ENCODE assay signal across 16 cellular contexts in genomic region chr10:72177454-72177853, GRCh38. TPM values are rescaled to one million over a fixed set of nuclear protein-coding genes. Genes with fewer than 3 reads are reported as not detected.
DNase-seq lines count a peak whose midpoint lies in the region; ATAC-seq and TF ChIP-seq lines count a peak whose summit lies in the region.
"Had no signal": no experiment of that assay in that cellular context is flagged by ENCODE, and none has a peak within 500 bp of the region (broad histone marks: within the 10 kb centered on the region; RNA-seq: fewer than 3 reads in every experiment).

No MANE protein-coding gene starts in this region.

- TF ChIP-seq RAD21 in neural cell (conservative IDR thresholded peaks at IDR 0.05), result no peak

- CTCF ChIA-PET in HEK293T (lab: Yijun Ruan, JAX), result interaction anchor here (0.6 kb wide), 1 partner anchor 33 kb away, joined by 4 read pairs; no protein-coding TSS in a partner anchor

- no peak overlapping the region for H3K4me3 Mint-ChIP-seq in GM23338
- H3K4me3 Mint-ChIP-seq: CD4-positive, alpha-beta memory T cell; H9; HFFc6 had no signal

- H3K4me3 ChIP-seq in heart right ventricle (no peak overlapping the region), neural cell (ENCODE audit: low read length) (no peak overlapping the region), GM23338 (no peak overlapping the region)

- H3K27ac ChIP-seq in heart right ventricle (peak overlapping the region in 8 of 10 donors; percentile 16 to 73 (median 58)), neural cell (ENCODE audit: low read length) (no peak overlapping the region), GM23338 (ENCODE audit: low read depth) (no peak overlapping the region)
- H3K27ac ChIP-seq: C4-2B had no signal

- H3K27me3 ChIP-seq in heart right ventricle, result no peaks in the 10 kb centered on the region
- H3K27me3 ChIP-seq in neural cell (ENCODE audit: insufficient read depth, low read depth, low read length), result no peaks in the 10 kb centered on the region
- H3K27me3 ChIP-seq in GM23338 (ENCODE audit: insufficient read depth), result no peaks in the 10 kb centered on the region
- H3K27me3 ChIP-seq: BE2C had no signal

- peaks cover 5% of the 10 kb centered on the region for H3K9me2 ChIP-seq in neural cell (ENCODE audit: insufficient read depth, low read length)
- no peaks in the 10 kb centered on the region for H3K9me2 ChIP-seq in GM23338 (ENCODE audit: insufficient read depth)

- intact Hi-C loops in heart right ventricle (cut with DNase I) (no loop called here), Right ventricle myocardium inferior (cut with DNase I) (no loop called here)

- H3K79me2 ChIP-seq in neural cell (replicated peaks; ENCODE audit: insufficient read depth, low read length), result no peaks in the 10 kb centered on the region
- no peaks in the 10 kb centered on the region for H3K79me2 ChIP-seq in GM23338 (replicated peaks; ENCODE audit: insufficient read depth)

- H3K4me1 ChIP-seq in heart right ventricle (peaks cover 0 to 46% (median 13%) of the 10 kb centered on the region in 9 donors), GM23338 (ENCODE audit: insufficient read depth) (no peaks in the 10 kb centered on the region)

- POLR2A ChIA-PET in HEK293T (lab: Yijun Ruan, JAX), result interaction anchor here (1.6 kb wide), 1 partner anchor 99 kb away, joined by 3 read pairs; no protein-coding TSS in a partner anchor

- DNase-seq in heart right ventricle (no peak), Right ventricle myocardium inferior (ENCODE audit: missing footprints) (no peak), HEK293T (ENCODE audit: extremely low spot score) (no peak), NCI-H2227 (lab: John Stamatoyannopoulos, UW; ENCODE audit: unreplicated experiment) (peak; percentile 26), DMS153 treated with DMSO at 0.1 percent for 48 hours (lab: John Stamatoyannopoulos, UW; ENCODE audit: unreplicated experiment) (no peak), GM23338 (ENCODE audit: low spot score) (no peak)
- DNase-seq: BE2C; CD4-positive, alpha-beta memory T cell; DMS153; DND-41; GDM1; GOT3; H9; HFFc6 had no signal

- H3K36me3 ChIP-seq in heart right ventricle (peaks cover 0 to 48% (median 0%) of the 10 kb centered on the region in 9 donors), neural cell (ENCODE audit: insufficient read depth, low read length) (no peaks in the 10 kb centered on the region), GM23338 (ENCODE audit: insufficient read depth) (no peaks in the 10 kb centered on the region)

- WGBS in heart right ventricle, 2 donors, result 89 to 91% methylated on average over 2 of the region's 2 CpGs

- ATAC-seq in heart right ventricle, result no peak
- no peak for ATAC-seq in Right ventricle myocardium inferior
- no peak for ATAC-seq in GM23338

- TF ChIP-seq CTCF in heart right ventricle (IDR thresholded peaks at IDR 0.05) (no peak), neural cell (IDR thresholded peaks at IDR 0.05; ENCODE audit: poor library complexity, severe bottlenecking) (no peak), GM23338 (conservative IDR thresholded peaks at IDR 0.05; ENCODE audit: low read depth in 2 of 2) (no peak)

- no peak overlapping the region for H3K9ac ChIP-seq in neural cell (ENCODE audit: low read length)

- H4K20me1 ChIP-seq in neural cell (ENCODE audit: insufficient read depth), result no peaks in the 10 kb centered on the region
- no peaks in the 10 kb centered on the region; the same call in 1 of the 2 replicates for H4K20me1 ChIP-seq in GM23338 (replicated peaks; ENCODE audit: insufficient read depth)

- no peaks in the 10 kb centered on the region for H3K9me3 Mint-ChIP-seq in GM23338
- H3K9me3 Mint-ChIP-seq: CD4-positive, alpha-beta memory T cell; H9; HFFc6 had no signal

- peaks cover 8% of the 10 kb centered on the region; the same call in 2 of the 3 replicates for H3K36me3 Mint-ChIP-seq in GM23338 (ENCODE audit: low read depth)

- no peak for TF ChIP-seq EP300 in neural cell (conservative IDR thresholded peaks at IDR 0.05; ENCODE audit: poor library complexity, severe bottlenecking)

- H2AFZ ChIP-seq in neural cell (ENCODE audit: low read depth, low read length), result no peak overlapping the region
- no peak overlapping the region for H2AFZ ChIP-seq in GM23338

- no peak overlapping the region for H3K27ac Mint-ChIP-seq in GM23338
- H3K27ac Mint-ChIP-seq: CD4-positive, alpha-beta memory T cell; HFFc6 had no signal

- H3K9me3 ChIP-seq in heart right ventricle (no peaks in the 10 kb centered on the region), neural cell (ENCODE audit: low read length) (no peaks in the 10 kb centered on the region)
- H3K9me3 ChIP-seq: BE2C had no signal

- H3K27me3 Mint-ChIP-seq in GM23338 (ENCODE audit: insufficient read depth, low read depth, poor library complexity), result no peaks in the 10 kb centered on the region
- H3K27me3 Mint-ChIP-seq: CD4-positive, alpha-beta memory T cell had no signal

- H3K4me2 ChIP-seq in neural cell (ENCODE audit: low read length), result no peak overlapping the region
- no peak overlapping the region for H3K4me2 ChIP-seq in GM23338

- H3K4me1 Mint-ChIP-seq in GM23338, result no peaks in the 10 kb centered on the region; the same call in 2 of the 3 replicates
- H3K4me1 Mint-ChIP-seq: H9 had no signal

- no peaks in the 10 kb centered on the region for H3F3A ChIP-seq in neural cell (ENCODE audit: insufficient read depth, low read length, poor library complexity, severe bottlenecking)
- 0 out of 2 replicates have a peak, but pooled peaks cover 2% of the 10 kb centered on the region for H3F3A ChIP-seq in GM23338 (replicated peaks; ENCODE audit: low read depth)

TF ChIP-seq in HEK293T, 16 proteins besides CTCF, POLR2A, EP300 and RAD21 (continues in another document):
- peak; percentile 38 for TF ChIP-seq PKNOX1 (IDR thresholded peaks at IDR 0.05)
- TF ChIP-seq FOXA1 (IDR thresholded peaks at IDR 0.05), result no peak
- TF ChIP-seq BHLHE40 (IDR thresholded peaks at IDR 0.05; ENCODE audit: borderline replicate concordance), result no peak
- TF ChIP-seq HDGF (IDR thresholded peaks at IDR 0.05; ENCODE audit: borderline replicate concordance), result no peak
- no peak for TF ChIP-seq TARDBP (IDR thresholded peaks at IDR 0.05)
- peak; percentile 46; the same call in 1 of the 2 replicates for TF ChIP-seq L3MBTL2 (conservative IDR thresholded peaks at IDR 0.05)

TF ChIP-seq in neural cell, 6 proteins besides CTCF, POLR2A, EP300 and RAD21:
- TF ChIP-seq SMC3 (conservative IDR thresholded peaks at IDR 0.05; ENCODE audit: poor library complexity) (no peak), POLR2AphosphoS5 (IDR thresholded peaks at IDR 0.05) (peak; percentile 46)

TF ChIP-seq in GM23338, 12 proteins besides CTCF, POLR2A, EP300 and RAD21 (continues in another document):
- TF ChIP-seq STAT1 (IDR thresholded peaks at IDR 0.05; ENCODE audit: unreplicated experiment) (no peak), JUNB (IDR thresholded peaks at IDR 0.05; ENCODE audit: unreplicated experiment) (no peak), EZH2 (IDR thresholded peaks at IDR 0.05; ENCODE audit: low read depth, unreplicated experiment) (no peak), ZNF114 (CRISPR knock-in tag; IDR thresholded peaks at IDR 0.05) (no peak), NANOG (IDR thresholded peaks at IDR 0.05; ENCODE audit: borderline replicate concordance) (no peak), POLR2AphosphoS5 (IDR thresholded peaks at IDR 0.05; ENCODE audit: low read depth) (no peak), EZH2phosphoT487 (IDR thresholded peaks at IDR 0.05; ENCODE audit: unreplicated experiment) (no peak), ZNF331 (CRISPR knock-in tag; IDR thresholded peaks at IDR 0.05; ENCODE audit: low read depth) (no peak), REST (IDR thresholded peaks at IDR 0.05; ENCODE audit: unreplicated experiment) (no peak)

RNA-seq across cellular contexts. Expression of gene ANAPC16, which starts 38.4 kb away (rescaled TPM):
- total RNA-seq in heart right ventricle (100 to 1,000 TPM; 181 to 246 (median 221) TPM), Right ventricle myocardium inferior (239 TPM)
- polyA plus RNA-seq in heart right ventricle (100 to 1,000 TPM; 129 to 149 TPM), neural cell (209 and 212 TPM in 2 replicates), GM23338 (2016; fragmentation: Nextera tagmentation; extraction: Ambion mirVana) (116 and 126 TPM in 2 replicates)
- polyA minus RNA-seq in neural cell, result 59.9 and 75.9 TPM in 2 replicates
- 77.5 and 88.5 TPM in 2 replicates for total RNA-seq in GM23338 (2014; rRNA removed; shearing (Covaris generic))

RNA-seq across cellular contexts. Expression of gene ASCC1, which starts 38.6 kb away (rescaled TPM):
- total RNA-seq in heart right ventricle (10 to 100 TPM; 25.2 to 40.5 (median 33.0) TPM), Right ventricle myocardium inferior (35.4 TPM)
- polyA plus RNA-seq in heart right ventricle (10 to 100 TPM in 1 of 2 donors, 1 to 10 TPM in 1; 8.4 to 35.8 TPM), neural cell (39.6 and 41.1 TPM in 2 replicates), GM23338 (2016; fragmentation: Nextera tagmentation; extraction: Ambion mirVana) (13.5 and 13.7 TPM in 2 replicates)
- polyA minus RNA-seq in neural cell, result 49.2 and 52.3 TPM in 2 replicates
- total RNA-seq in GM23338 (2014; rRNA removed; shearing (Covaris generic)), result 30.3 and 37.2 TPM in 2 replicates

Comparison
In these comparisons a context has a peak if more than half of its experiments do, and no peak if none do; other contexts are left out.
1. H3K27ac ChIP-seq: peak in heart right ventricle (8 of 10); none in neural cell (single experiment) and GM23338 (single experiment).